ENCODE assay signal across 8 cellular contexts in the genomic region with DNA sequence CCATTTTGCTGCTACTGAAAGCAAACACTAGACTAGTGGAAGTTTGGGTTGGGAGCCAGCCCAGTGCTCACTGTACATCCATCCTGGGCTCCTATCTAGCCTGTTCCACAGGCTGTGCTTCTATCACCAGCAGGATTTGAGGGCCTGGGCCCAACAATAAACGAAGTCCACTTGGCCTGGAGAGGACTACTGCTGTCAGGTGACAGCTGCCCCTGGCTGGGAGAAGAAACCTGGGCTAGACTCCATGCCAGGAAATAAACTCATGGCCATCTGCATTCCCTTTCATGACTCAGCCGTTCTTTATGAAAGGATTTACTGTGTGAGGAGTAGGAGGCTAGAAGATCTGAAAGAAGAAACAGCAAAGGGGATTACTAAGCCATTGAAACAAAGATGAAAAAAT. TPM values are rescaled to one million over a fixed set of nuclear protein-coding genes. Genes with fewer than 3 reads are reported as not detected.
A peak's percentile ranks its signal among the peaks of the same experiment; 100 is the strongest.
DNase-seq lines count a peak whose midpoint lies in the region; ATAC-seq and TF ChIP-seq lines count a peak whose summit lies in the region.

No MANE protein-coding gene starts in this region.

- peak; percentile 50 for DNase-seq in Caki2 (ENCODE audit: low read depth)
- peak; percentile 43 for DNase-seq in NCI-H82 treated with DMSO at 0.1 percent for 48 hours (lab: John Stamatoyannopoulos, UW; ENCODE audit: unreplicated experiment)
- peak; percentile 53 for DNase-seq in endodermal cell
- no peak for DNase-seq in stimulated activated naive B cell treated with anti-CD40 and anti-IgM and Interleukin-4, amounts not matched to agents 10 μg/mL and 1 μg/mL and 100 μg/mL, for 72 hours
- no peak for DNase-seq in COLO668 (lab: John Stamatoyannopoulos, UW; ENCODE audit: unreplicated experiment)
- DNase-seq in NCI-H2107 treated with DMSO at 0.1 percent for 48 hours (lab: John Stamatoyannopoulos, UW; ENCODE audit: unreplicated experiment) = no peak

- H3K4me1 Mint-ChIP-seq in endodermal cell = peaks cover 8% of the 10 kb centered on the region
- no peaks in the 10 kb centered on the region for H3K4me1 Mint-ChIP-seq in stimulated activated naive B cell treated with anti-CD40 and anti-IgM and Interleukin-4, amounts not matched to agents 10 μg/mL and 1 μg/mL and 100 μg/mL, for 72 hours

- ATAC-seq in HG02588 (IDR thresholded peaks at IDR 0.05; ENCODE audit: unreplicated experiment) = no peak
- no peak for ATAC-seq in stimulated activated naive B cell treated with anti-CD40 and anti-IgM and Interleukin-4, amounts not matched to agents 10 μg/mL and 1 μg/mL and 100 μg/mL, for 72 hours (replicated peaks)

- H3K27me3 Mint-ChIP-seq in endodermal cell (ENCODE audit: insufficient read depth) = peaks cover 20% of the 10 kb centered on the region
- H3K27me3 Mint-ChIP-seq in stimulated activated naive B cell treated with anti-CD40 and anti-IgM and Interleukin-4, amounts not matched to agents 10 μg/mL and 1 μg/mL and 100 μg/mL, for 72 hours = peaks cover 6 to 10% of the 10 kb centered on the region in 2 donors

- H3K27ac ChIP-seq in endodermal cell (ENCODE audit: low read depth, low read length) (peak overlapping the region; percentile 30), muscle layer of colon (ENCODE audit: low read depth, low read length) (peak overlapping the region; percentile 26)

- 40 to 67% methylated on average over 1 to 2 of the region's 2 CpGs for WGBS in endodermal cell (ENCODE audit: insufficient coverage in 1 of 2, insufficient read length in 1 of 2), 2 experiments

- H3K27ac Mint-ChIP-seq in endodermal cell = peak overlapping the region; percentile 22
- no peak overlapping the region for H3K27ac Mint-ChIP-seq in stimulated activated naive B cell treated with anti-CD40 and anti-IgM and Interleukin-4, amounts not matched to agents 10 μg/mL and 1 μg/mL and 100 μg/mL, for 72 hours

- H3K9me3 Mint-ChIP-seq in endodermal cell = no peaks in the 10 kb centered on the region
- no peaks in the 10 kb centered on the region for H3K9me3 Mint-ChIP-seq in stimulated activated naive B cell treated with anti-CD40 and anti-IgM and Interleukin-4, amounts not matched to agents 10 μg/mL and 1 μg/mL and 100 μg/mL, for 72 hours

- H3K4me3 Mint-ChIP-seq in endodermal cell = no peak overlapping the region
- H3K4me3 Mint-ChIP-seq in stimulated activated naive B cell treated with anti-CD40 and anti-IgM and Interleukin-4, amounts not matched to agents 10 μg/mL and 1 μg/mL and 100 μg/mL, for 72 hours = no peak overlapping the region

- H3K9me3 ChIP-seq in endodermal cell (ENCODE audit: control insufficient read depth, low read length) (no peaks in the 10 kb centered on the region), muscle layer of colon (ENCODE audit: low read length) (no peaks in the 10 kb centered on the region)

- TF ChIP-seq CTCF in endodermal cell (conservative IDR thresholded peaks at IDR 0.05) = no peak

- H3K27me3 ChIP-seq in endodermal cell (ENCODE audit: control insufficient read depth, insufficient read depth, low read length, poor library complexity, severe bottlenecking) (no peaks in the 10 kb centered on the region), muscle layer of colon (ENCODE audit: control insufficient read depth in 1 of 2, insufficient read depth in 2 of 2, low read length in 2 of 2) (no peaks in the 10 kb centered on the region)

- in situ Hi-C loops in Caki2 (cut with HindIII; ENCODE audit: low pct_unique_long_range_greater_than_20kb, low sequenced_read_pairs) = no loop called here

- H3K9ac ChIP-seq in endodermal cell (ENCODE audit: extremely low read depth, low read length, poor library complexity, severe bottlenecking) (no peak overlapping the region), muscle layer of colon (ENCODE audit: low read length) (no peak overlapping the region)

- H3K4me1 ChIP-seq in endodermal cell (ENCODE audit: control insufficient read depth, insufficient read depth, low read length) = peaks cover under 1% of the 10 kb centered on the region
- peaks cover 9% of the 10 kb centered on the region for H3K4me1 ChIP-seq in muscle layer of colon (ENCODE audit: insufficient read depth, low read length)

- no peaks in the 10 kb centered on the region for H3K36me3 Mint-ChIP-seq in endodermal cell (ENCODE audit: low read depth)
- no peaks in the 10 kb centered on the region for H3K36me3 Mint-ChIP-seq in stimulated activated naive B cell treated with anti-CD40 and anti-IgM and Interleukin-4, amounts not matched to agents 10 μg/mL and 1 μg/mL and 100 μg/mL, for 72 hours

- H3K36me3 ChIP-seq in endodermal cell (ENCODE audit: control insufficient read depth, insufficient read depth, low read length) = no peaks in the 10 kb centered on the region
- no peaks in the 10 kb centered on the region for H3K36me3 ChIP-seq in muscle layer of colon (ENCODE audit: insufficient read depth, low read length)

- H3K4me3 ChIP-seq in endodermal cell (ENCODE audit: low read length) (no peak overlapping the region), muscle layer of colon (ENCODE audit: low read depth in 1 of 2, low read length in 2 of 2) (peak overlapping the region in 1 of 2 donors; percentile 20)

RNA-seq across cellular contexts. Expression of gene COLGALT2, which starts 35.5 kb away (rescaled TPM):
- total RNA-seq in Caki2 (2014; rRNA removed; shearing (Covaris generic); ENCODE audit: low replicate concordance) = 0.09 and 0.10 TPM in 2 replicates
- total RNA-seq in endodermal cell = 1 to 10 TPM; 1.9 to 2.3 TPM
- 11.8 TPM for polyA plus RNA-seq in endodermal cell (2013, experiment 1 of 2)
- polyA plus RNA-seq in endodermal cell (2013, experiment 2 of 2) = 10.1 TPM

RNA-seq across cellular contexts. Expression of gene TSEN15, which starts 49.5 kb away (rescaled TPM):
- 41.1 and 52.3 TPM in 2 replicates for total RNA-seq in Caki2 (2014; rRNA removed; shearing (Covaris generic); ENCODE audit: low replicate concordance)
- total RNA-seq in endodermal cell = 10 to 100 TPM; 20.4 to 22.5 TPM
- polyA plus RNA-seq in endodermal cell (2013, experiment 1 of 2) = 54.5 TPM
- 44.5 TPM for polyA plus RNA-seq in endodermal cell (2013, experiment 2 of 2)

Comparison
In these comparisons a context has a peak if more than half of its experiments do, and no peak if none do; other contexts are left out.
1. DNase-seq: peak in Caki2 (single experiment), NCI-H82 treated with DMSO at 0.1 percent for 48 hours (single experiment) and endodermal cell (single experiment); none in stimulated activated naive B cell treated with anti-CD40 and anti-IgM and Interleukin-4, amounts not matched to agents 10 μg/mL and 1 μg/mL and 100 μg/mL, for 72 hours (single experiment), COLO668 (single experiment) and NCI-H2107 treated with DMSO at 0.1 percent for 48 hours (single experiment).